ENCODE assay signal across 8 cellular contexts in the genomic region with DNA sequence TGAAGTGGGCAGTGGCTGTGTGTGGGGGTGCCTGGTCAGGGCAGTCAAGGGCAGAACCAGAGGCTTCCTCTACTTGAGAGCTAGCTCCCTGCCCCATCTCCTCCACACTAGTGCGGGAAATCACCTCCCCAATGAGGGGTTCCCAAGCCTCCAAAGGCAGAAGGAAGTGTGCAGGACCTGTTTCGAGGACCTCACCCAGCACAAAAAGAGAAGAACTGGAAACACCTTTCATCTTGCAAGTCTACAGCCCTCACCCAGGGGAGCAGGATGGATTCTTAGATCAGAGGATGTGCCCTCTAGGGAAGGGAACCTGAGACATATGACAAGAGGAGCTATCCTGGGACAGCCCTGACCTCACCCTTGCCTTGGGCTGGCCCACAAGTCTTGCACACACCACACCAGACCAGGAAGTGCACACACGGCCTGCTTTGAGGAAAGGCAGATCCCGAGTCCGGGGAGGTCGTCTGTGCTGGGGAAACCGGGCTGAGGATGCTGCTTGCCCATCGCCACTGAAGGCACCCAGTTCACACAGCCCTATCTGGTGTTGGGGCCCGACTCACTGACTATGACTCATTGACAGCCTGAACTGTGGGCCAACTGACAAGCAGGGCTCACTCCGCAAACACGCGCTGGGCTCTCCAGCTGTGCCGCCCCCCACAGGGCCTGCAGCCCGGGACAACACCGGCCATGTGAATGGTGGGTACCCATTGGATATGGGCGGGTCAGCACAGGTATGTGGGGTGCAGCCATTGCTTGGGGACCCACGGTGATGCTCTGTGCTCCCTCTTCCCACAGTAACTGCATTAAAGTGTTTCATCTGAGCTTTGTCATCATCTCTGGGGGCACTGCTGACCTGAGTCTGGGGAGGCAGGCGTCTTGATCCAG. TPM values are rescaled to one million over a fixed set of nuclear protein-coding genes. Genes with fewer than 3 reads are reported as not detected.
DNase-seq lines count a peak whose midpoint lies in the region; ATAC-seq, FAIRE-seq and TF ChIP-seq lines count a peak whose summit lies in the region.

No MANE protein-coding gene starts in this region.

- H3K27ac Mint-ChIP-seq in Caco-2 (ENCODE audit: unreplicated experiment): no peak overlapping the region
- H3K27ac Mint-ChIP-seq in activated T-helper 17 cell treated with anti-CD3 and anti-CD28 coated beads, Interleukin-2, amount 50 U/mL, for 72 hours: peak overlapping the region; percentile 79

- peaks cover 3% of the 10 kb centered on the region; the same call in 1 of the 2 replicates for H4K20me1 ChIP-seq in HepG2 (ENCODE audit: insufficient read depth, low read length)

- peak; percentile 80 for FAIRE-seq in HepG2 (lab: Jason Lieb, UNC)

- peaks cover 1% of the 10 kb centered on the region; the same call in 1 of the 2 replicates for H3K36me3 ChIP-seq in Caco-2 (ENCODE audit: control insufficient read depth, insufficient read depth, low read length)
- H3K36me3 ChIP-seq in NT2/D1 (ENCODE audit: insufficient read depth, insufficient read length, low read length): peaks cover 3% of the 10 kb centered on the region
- H3K36me3 ChIP-seq in HepG2 (replicated peaks in 1 of 2; ENCODE audit: control insufficient read depth in 1 of 2, insufficient read depth in 2 of 2, low read length in 2 of 2): peaks cover 0 to 4% of the 10 kb centered on the region in 2 experiments; a peak in 3 of 5 replicates

- no peaks in the 10 kb centered on the region for H3K27me3 Mint-ChIP-seq in Caco-2 (ENCODE audit: insufficient read depth, unreplicated experiment)
- H3K27me3 Mint-ChIP-seq in activated T-helper 17 cell treated with anti-CD3 and anti-CD28 coated beads, Interleukin-2, amount 50 U/mL, for 72 hours: no peaks in the 10 kb centered on the region

- WGBS in HepG2 (ENCODE audit: low lambda C conversion rate): 26% methylated on average over 17 of the region's 18 CpGs

- peaks cover 44% of the 10 kb centered on the region for H3K36me3 Mint-ChIP-seq in Caco-2 (ENCODE audit: insufficient read depth, unreplicated experiment)
- H3K36me3 Mint-ChIP-seq in activated T-helper 17 cell treated with anti-CD3 and anti-CD28 coated beads, Interleukin-2, amount 50 U/mL, for 72 hours (ENCODE audit: low read depth): peaks cover 58% of the 10 kb centered on the region

- H3K4me3 Mint-ChIP-seq in Caco-2 (ENCODE audit: unreplicated experiment): peak overlapping the region; percentile 90
- H3K4me3 Mint-ChIP-seq in activated T-helper 17 cell treated with anti-CD3 and anti-CD28 coated beads, Interleukin-2, amount 50 U/mL, for 72 hours: peak overlapping the region; percentile 82

- H3K9ac ChIP-seq in NT2/D1 (ENCODE audit: insufficient read length, low read depth) (peak overlapping the region; percentile 23), HepG2 (ENCODE audit: insufficient read depth, low read depth, low read length) (peak overlapping the region; percentile 71)

- peak; percentile 55 for ATAC-seq in activated T-helper 17 cell treated with anti-CD3 and anti-CD28 coated beads, Interleukin-2, amount 50 U/mL, for 72 hours (replicated peaks)
- ATAC-seq in HepG2 (peak; percentile 57), GM19467 (IDR thresholded peaks at IDR 0.05; ENCODE audit: unreplicated experiment) (no peak), GM18511 (IDR thresholded peaks at IDR 0.05; ENCODE audit: unreplicated experiment) (no peak)

- CTCF ChIA-PET in Caco-2 (lab: Charles Lee): interaction anchor here (0.5 to 1.5 kb wide), 4 partner anchors 61 to 439 kb away, joined by 3 to 6 read pairs (median 4); partner anchors contain the start of gene TCEA2
- CTCF ChIA-PET in HepG2 (lab: Yijun Ruan, JAX; ENCODE audit: low intra/inter-chr PET ratio, low total read pairs): interaction anchor here (1.3 kb wide), 1 partner anchor 68 kb away, joined by 5 read pairs; no protein-coding TSS in a partner anchor

- H3K4me1 ChIP-seq in Caco-2: peaks cover 36% of the 10 kb centered on the region
- peaks cover 30% of the 10 kb centered on the region for H3K4me1 ChIP-seq in NT2/D1 (ENCODE audit: insufficient read depth, insufficient read length)
- peaks cover 45% of the 10 kb centered on the region for H3K4me1 ChIP-seq in HepG2 (ENCODE audit: insufficient read depth, low read length)

- H3K9me3 Mint-ChIP-seq in Caco-2 (ENCODE audit: unreplicated experiment): no peaks in the 10 kb centered on the region
- no peaks in the 10 kb centered on the region for H3K9me3 Mint-ChIP-seq in activated T-helper 17 cell treated with anti-CD3 and anti-CD28 coated beads, Interleukin-2, amount 50 U/mL, for 72 hours

- peak overlapping the region; percentile 3 for H3K27ac ChIP-seq in HepG2 (ENCODE audit: extremely low read length, insufficient read depth, low read length)

- H3K4me2 ChIP-seq in HepG2 (ENCODE audit: low read depth, low read length): peak overlapping the region; percentile 99

- TF ChIP-seq CTCF in Caco-2 (IDR thresholded peaks at IDR 0.05; ENCODE audit: insufficient read depth in 1 of 2, low read depth in 1 of 2, low read length in 1 of 2, severe bottlenecking in 1 of 2, unreplicated experiment in 1 of 2): no peak
- TF ChIP-seq CTCF in HepG2 (CRISPR knock-in tag; IDR thresholded peaks at IDR 0.05): peak; percentile 65

- H3K79me2 ChIP-seq in HepG2 (ENCODE audit: insufficient read depth, low read length): peaks cover 15% of the 10 kb centered on the region

- H3K4me3 ChIP-seq in Caco-2 (ENCODE audit: low read depth, low read length) (no peak overlapping the region; the same call in 1 of the 2 replicates), NT2/D1 (ENCODE audit: insufficient read length, low read depth) (no peak overlapping the region), HepG2 (replicated peaks in 1 of 3; ENCODE audit: insufficient read depth in 1 of 3, low read depth in 2 of 3, low read length in 3 of 3) (peak overlapping the region in 2 of 3 experiments; percentile 82 to 99; a peak in 3 of 6 replicates)

- H2AFZ ChIP-seq in HepG2 (ENCODE audit: low read length): no peak overlapping the region

- H3K9me3 ChIP-seq in Caco-2 (no peaks in the 10 kb centered on the region), NT2/D1 (ENCODE audit: insufficient read depth, low read length) (no peaks in the 10 kb centered on the region), HepG2 (ENCODE audit: low read length) (no peaks in the 10 kb centered on the region)

- TF ChIP-seq EP300 in HepG2 (IDR thresholded peaks at IDR 0.05; ENCODE audit: low read depth in 2 of 2, low read length in 2 of 2) (no peak; a peak in 1 of 4 replicates), HepG2 (CRISPR knock-in tag; IDR thresholded peaks at IDR 0.05; ENCODE audit: borderline replicate concordance) (no peak; the same call in 1 of the 2 replicates)

- POLR2A ChIA-PET in Caco-2 (lab: Charles Lee): interaction anchor here (0.5 kb wide), 1 partner anchor 69 kb away, joined by 4 read pairs; no protein-coding TSS in a partner anchor
- POLR2A ChIA-PET in HepG2 (lab: Yijun Ruan, JAX): interaction anchor here (0.8 to 1.5 kb wide), 4 partner anchors 9 to 440 kb away, joined by 3 to 8 read pairs (median 4); partner anchors contain the start of genes TPD52L2 and UCKL1

- peaks cover 33% of the 10 kb centered on the region for H3K4me1 Mint-ChIP-seq in Caco-2 (ENCODE audit: low read depth, unreplicated experiment)
- H3K4me1 Mint-ChIP-seq in activated T-helper 17 cell treated with anti-CD3 and anti-CD28 coated beads, Interleukin-2, amount 50 U/mL, for 72 hours: peaks cover 46% of the 10 kb centered on the region

- peak; percentile 22; the same call in 1 of the 2 replicates for TF ChIP-seq RAD21 in HepG2 (CRISPR knock-in tag; IDR thresholded peaks at IDR 0.05)

- peak in 1 of 2 experiments; percentile 44; a peak in 1 of 4 replicates for TF ChIP-seq POLR2A in HepG2 (IDR thresholded peaks at IDR 0.05; ENCODE audit: insufficient read depth in 1 of 2, low read depth in 2 of 2, low read length in 2 of 2)

- DNase-seq in Caco-2: peak in 1 of 2 experiments; percentile 67
- no peak for DNase-seq in NT2/D1 (ENCODE audit: low read depth, low spot score)
- peak; percentile 87 for DNase-seq in HepG2 (ENCODE audit: low spot score)
- no peak for DNase-seq in H4 (ENCODE audit: low spot score)
- DNase-seq in NCI-H187 treated with DMSO at 0.1 percent for 48 hours (lab: John Stamatoyannopoulos, UW): no peak

- BruUV-seq in Caco-2 (replicated peaks; lab: Mats Ljungman, UMichigan) (no TSS peak), HepG2 (replicated peaks; lab: Mats Ljungman, UMichigan) (TSS peak; percentile 40)

- intact Hi-C loops in Caco-2 (cut with micrococcal nuclease; ENCODE audit: unreplicated experiment) (loop anchor here (1.0 to 10.0 kb wide), 3 partner anchors 68 to 193 kb away; no protein-coding TSS in a partner anchor), HepG2 (cut with micrococcal nuclease; ENCODE audit: unreplicated experiment) (no loop called here)

- in situ Hi-C loops in HepG2 (cut with HindIII; ENCODE audit: extremely low pct_ligation_motif_present, low pct_unique_long_range_greater_than_20kb): loop anchor here (5.0 kb wide), 1 partner anchor 80 kb away; no protein-coding TSS in a partner anchor

- H3K27me3 ChIP-seq in Caco-2 (replicated peaks; ENCODE audit: control insufficient read depth, insufficient read depth, low read length) (no peaks in the 10 kb centered on the region), NT2/D1 (ENCODE audit: insufficient read depth, insufficient read length) (peaks cover 34% of the 10 kb centered on the region), HepG2 (ENCODE audit: control insufficient read depth in 1 of 2, insufficient read depth in 2 of 2, low read length in 2 of 2) (no peaks in the 10 kb centered on the region; a peak in 1 of 5 replicates)

RNA-seq across cellular contexts. Expression of gene SAMD10, which starts 1.8 kb away (rescaled TPM):
- total RNA-seq in Caco-2 (2022) (13.4 and 13.6 TPM in 2 replicates), HepG2 (2016; rRNA removed; fragmentation: Illumina TruSeq; extraction: Trizol) (5.1 and 6.1 TPM in 2 replicates)
- 10 to 100 TPM; 21.4 to 32.7 TPM for total RNA-seq in activated T-helper 17 cell treated with anti-CD3 and anti-CD28 coated beads, Interleukin-2, amount 50 U/mL, for 72 hours
- 3.8 and 3.9 TPM in 2 replicates for total RNA-seq in HepG2 (2016; cell fraction: cytosol; rRNA removed; fragmentation: Illumina TruSeq; extraction: Trizol; ENCODE audit: low read depth)
- total RNA-seq in HepG2 (2016; cell fraction: insoluble cytoplasmic fraction; rRNA removed; fragmentation: Illumina TruSeq; extraction: Trizol): 4.7 and 6.8 TPM in 2 replicates
- total RNA-seq in HepG2 (2016; cell fraction: membrane; rRNA removed; fragmentation: Illumina TruSeq; extraction: Trizol): 7.9 and 9.1 TPM in 2 replicates
- 5.9 and 6.0 TPM in 2 replicates for total RNA-seq in HepG2 (2016; cell fraction: nucleus; rRNA removed; fragmentation: Illumina TruSeq; extraction: Trizol)
- 11.0 and 11.8 TPM in 2 replicates for polyA plus RNA-seq in HepG2 (2011; rRNA removed)
- polyA plus RNA-seq in HepG2 (2011; cell fraction: cytosol; rRNA removed): 5.2 and 8.8 TPM in 2 replicates
- polyA plus RNA-seq in HepG2 (2011; cell fraction: nucleus; rRNA removed): 51.4 and 63.7 TPM in 2 replicates
- polyA plus RNA-seq in HepG2 (2012): 6.2 and 8.9 TPM in 2 replicates
- 8.7 and 9.1 TPM in 2 replicates for polyA plus RNA-seq in HepG2 (2016; cell fraction: cytosol; fragmentation: Illumina TruSeq; extraction: Trizol; ENCODE audit: low read depth)
- polyA plus RNA-seq in HepG2 (2016; cell fraction: insoluble cytoplasmic fraction; fragmentation: Illumina TruSeq; extraction: Trizol; ENCODE audit: low read depth): 8.4 and 12.7 TPM in 2 replicates
- 15.2 and 15.4 TPM in 2 replicates for polyA plus RNA-seq in HepG2 (2016; cell fraction: membrane; fragmentation: Illumina TruSeq; extraction: Trizol; ENCODE audit: low read depth)
- 20.5 and 24.8 TPM in 2 replicates for polyA plus RNA-seq in HepG2 (2016; cell fraction: nucleus; fragmentation: Illumina TruSeq; extraction: Trizol; ENCODE audit: insufficient read depth, low read depth)
- polyA minus RNA-seq in HepG2 (2011; rRNA and poly(A)+ RNA removed; ENCODE audit: low replicate concordance): 3.7 and 5.9 TPM in 2 replicates
- polyA minus RNA-seq in HepG2 (2011; cell fraction: cytosol; rRNA and poly(A)+ RNA removed): 4.8 and 6.0 TPM in 2 replicates
- 3.3 and 4.0 TPM in 2 replicates for polyA minus RNA-seq in HepG2 (2011; cell fraction: nucleus; rRNA and poly(A)+ RNA removed)
- total RNA-seq in H4 (2014; rRNA removed; shearing (Covaris generic)): not detected in 2 replicates

RNA-seq across cellular contexts. Expression of gene PRPF6, which starts 3.3 kb away (rescaled TPM):
- total RNA-seq in Caco-2 (2022) (176 and 181 TPM in 2 replicates), HepG2 (2016; rRNA removed; fragmentation: Illumina TruSeq; extraction: Trizol) (101 and 127 TPM in 2 replicates)
- 10 to 100 TPM; 88.5 to 97.4 TPM for total RNA-seq in activated T-helper 17 cell treated with anti-CD3 and anti-CD28 coated beads, Interleukin-2, amount 50 U/mL, for 72 hours
- total RNA-seq in HepG2 (2016; cell fraction: cytosol; rRNA removed; fragmentation: Illumina TruSeq; extraction: Trizol; ENCODE audit: low read depth): 28.1 and 30.5 TPM in 2 replicates
- 101 and 116 TPM in 2 replicates for total RNA-seq in HepG2 (2016; cell fraction: insoluble cytoplasmic fraction; rRNA removed; fragmentation: Illumina TruSeq; extraction: Trizol)
- 51.1 and 54.9 TPM in 2 replicates for total RNA-seq in HepG2 (2016; cell fraction: membrane; rRNA removed; fragmentation: Illumina TruSeq; extraction: Trizol)
- 68.1 and 77.4 TPM in 2 replicates for total RNA-seq in HepG2 (2016; cell fraction: nucleus; rRNA removed; fragmentation: Illumina TruSeq; extraction: Trizol)
- 63.7 and 65.3 TPM in 2 replicates for polyA plus RNA-seq in HepG2 (2011; rRNA removed)
- 58.9 and 67.6 TPM in 2 replicates for polyA plus RNA-seq in HepG2 (2011; cell fraction: cytosol; rRNA removed)
- polyA plus RNA-seq in HepG2 (2011; cell fraction: nucleus; rRNA removed): 82.2 and 84.5 TPM in 2 replicates
- 79.5 and 80.7 TPM in 2 replicates for polyA plus RNA-seq in HepG2 (2012)
- polyA plus RNA-seq in HepG2 (2016; cell fraction: cytosol; fragmentation: Illumina TruSeq; extraction: Trizol; ENCODE audit: low read depth): 41.2 and 42.1 TPM in 2 replicates
- polyA plus RNA-seq in HepG2 (2016; cell fraction: insoluble cytoplasmic fraction; fragmentation: Illumina TruSeq; extraction: Trizol; ENCODE audit: low read depth): 130 and 149 TPM in 2 replicates
- 56.1 and 60.4 TPM in 2 replicates for polyA plus RNA-seq in HepG2 (2016; cell fraction: membrane; fragmentation: Illumina TruSeq; extraction: Trizol; ENCODE audit: low read depth)
- polyA plus RNA-seq in HepG2 (2016; cell fraction: nucleus; fragmentation: Illumina TruSeq; extraction: Trizol; ENCODE audit: insufficient read depth, low read depth): 122 TPM in 2 replicates
- polyA minus RNA-seq in HepG2 (2011; rRNA and poly(A)+ RNA removed; ENCODE audit: low replicate concordance): 50.1 and 75.7 TPM in 2 replicates
- polyA minus RNA-seq in HepG2 (2011; cell fraction: cytosol; rRNA and poly(A)+ RNA removed): 46.1 and 51.9 TPM in 2 replicates
- 44.4 and 50.5 TPM in 2 replicates for polyA minus RNA-seq in HepG2 (2011; cell fraction: nucleus; rRNA and poly(A)+ RNA removed)
- total RNA-seq in H4 (2014; rRNA removed; shearing (Covaris generic)): 35.9 and 36.5 TPM in 2 replicates

RNA-seq across cellular contexts. Expression of gene ZNF512B, which starts 7.9 kb away (rescaled TPM):
- total RNA-seq in Caco-2 (2022) (40.0 and 47.9 TPM in 2 replicates), HepG2 (2016; rRNA removed; fragmentation: Illumina TruSeq; extraction: Trizol) (22.0 and 30.6 TPM in 2 replicates)
- total RNA-seq in activated T-helper 17 cell treated with anti-CD3 and anti-CD28 coated beads, Interleukin-2, amount 50 U/mL, for 72 hours: 10 to 100 TPM; 13.9 to 21.3 TPM
- 2.9 and 3.3 TPM in 2 replicates for total RNA-seq in HepG2 (2016; cell fraction: cytosol; rRNA removed; fragmentation: Illumina TruSeq; extraction: Trizol; ENCODE audit: low read depth)
- 19.4 and 31.9 TPM in 2 replicates for total RNA-seq in HepG2 (2016; cell fraction: insoluble cytoplasmic fraction; rRNA removed; fragmentation: Illumina TruSeq; extraction: Trizol)
- 12.6 and 13.7 TPM in 2 replicates for total RNA-seq in HepG2 (2016; cell fraction: membrane; rRNA removed; fragmentation: Illumina TruSeq; extraction: Trizol)
- total RNA-seq in HepG2 (2016; cell fraction: nucleus; rRNA removed; fragmentation: Illumina TruSeq; extraction: Trizol): 28.0 and 32.8 TPM in 2 replicates
- 11.5 and 16.4 TPM in 2 replicates for polyA plus RNA-seq in HepG2 (2011; rRNA removed)
- 9.0 and 12.7 TPM in 2 replicates for polyA plus RNA-seq in HepG2 (2011; cell fraction: cytosol; rRNA removed)
- 106 and 141 TPM in 2 replicates for polyA plus RNA-seq in HepG2 (2011; cell fraction: nucleus; rRNA removed)
- 23.5 and 23.8 TPM in 2 replicates for polyA plus RNA-seq in HepG2 (2012)
- 2.1 and 2.2 TPM in 2 replicates for polyA plus RNA-seq in HepG2 (2016; cell fraction: cytosol; fragmentation: Illumina TruSeq; extraction: Trizol; ENCODE audit: low read depth)
- 23.5 and 28.8 TPM in 2 replicates for polyA plus RNA-seq in HepG2 (2016; cell fraction: insoluble cytoplasmic fraction; fragmentation: Illumina TruSeq; extraction: Trizol; ENCODE audit: low read depth)
- polyA plus RNA-seq in HepG2 (2016; cell fraction: membrane; fragmentation: Illumina TruSeq; extraction: Trizol; ENCODE audit: low read depth): 8.1 and 9.6 TPM in 2 replicates
- polyA plus RNA-seq in HepG2 (2016; cell fraction: nucleus; fragmentation: Illumina TruSeq; extraction: Trizol; ENCODE audit: insufficient read depth, low read depth): 109 and 115 TPM in 2 replicates
- 5.2 and 21.4 TPM in 2 replicates for polyA minus RNA-seq in HepG2 (2011; rRNA and poly(A)+ RNA removed; ENCODE audit: low replicate concordance)
- polyA minus RNA-seq in HepG2 (2011; cell fraction: cytosol; rRNA and poly(A)+ RNA removed): 14.0 and 14.8 TPM in 2 replicates
- polyA minus RNA-seq in HepG2 (2011; cell fraction: nucleus; rRNA and poly(A)+ RNA removed): 13.6 and 13.9 TPM in 2 replicates
- 2.2 and 4.4 TPM in 2 replicates for total RNA-seq in H4 (2014; rRNA removed; shearing (Covaris generic))

RNA-seq across cellular contexts. Expression of gene UCKL1, which starts 21.4 kb away (rescaled TPM):
- total RNA-seq in Caco-2 (2022): 101 and 113 TPM in 2 replicates
- 10 to 100 TPM; 27.5 to 36.2 TPM for total RNA-seq in activated T-helper 17 cell treated with anti-CD3 and anti-CD28 coated beads, Interleukin-2, amount 50 U/mL, for 72 hours
- 48.0 and 50.2 TPM in 2 replicates for total RNA-seq in HepG2 (2016; rRNA removed; fragmentation: Illumina TruSeq; extraction: Trizol)
- total RNA-seq in HepG2 (2016; cell fraction: cytosol; rRNA removed; fragmentation: Illumina TruSeq; extraction: Trizol; ENCODE audit: low read depth): 15.0 and 16.7 TPM in 2 replicates
- 43.5 and 50.1 TPM in 2 replicates for total RNA-seq in HepG2 (2016; cell fraction: insoluble cytoplasmic fraction; rRNA removed; fragmentation: Illumina TruSeq; extraction: Trizol)
- 24.1 and 25.5 TPM in 2 replicates for total RNA-seq in HepG2 (2016; cell fraction: membrane; rRNA removed; fragmentation: Illumina TruSeq; extraction: Trizol)
- 48.6 and 53.0 TPM in 2 replicates for total RNA-seq in HepG2 (2016; cell fraction: nucleus; rRNA removed; fragmentation: Illumina TruSeq; extraction: Trizol)
- polyA plus RNA-seq in HepG2 (2011; rRNA removed): 126 and 168 TPM in 2 replicates
- polyA plus RNA-seq in HepG2 (2011; cell fraction: cytosol; rRNA removed): 98.0 and 129 TPM in 2 replicates
- 680 and 852 TPM in 2 replicates for polyA plus RNA-seq in HepG2 (2011; cell fraction: nucleus; rRNA removed)
- 77.7 and 89.9 TPM in 2 replicates for polyA plus RNA-seq in HepG2 (2012)
- 10.6 and 11.6 TPM in 2 replicates for polyA plus RNA-seq in HepG2 (2016; cell fraction: cytosol; fragmentation: Illumina TruSeq; extraction: Trizol; ENCODE audit: low read depth)
- 45.9 and 52.5 TPM in 2 replicates for polyA plus RNA-seq in HepG2 (2016; cell fraction: insoluble cytoplasmic fraction; fragmentation: Illumina TruSeq; extraction: Trizol; ENCODE audit: low read depth)
- polyA plus RNA-seq in HepG2 (2016; cell fraction: membrane; fragmentation: Illumina TruSeq; extraction: Trizol; ENCODE audit: low read depth): 15.4 and 15.7 TPM in 2 replicates
- 207 and 220 TPM in 2 replicates for polyA plus RNA-seq in HepG2 (2016; cell fraction: nucleus; fragmentation: Illumina TruSeq; extraction: Trizol; ENCODE audit: insufficient read depth, low read depth)
- polyA minus RNA-seq in HepG2 (2011; rRNA and poly(A)+ RNA removed; ENCODE audit: low replicate concordance): 43.6 and 139 TPM in 2 replicates
- 37.0 and 42.5 TPM in 2 replicates for polyA minus RNA-seq in HepG2 (2011; cell fraction: cytosol; rRNA and poly(A)+ RNA removed)
- polyA minus RNA-seq in HepG2 (2011; cell fraction: nucleus; rRNA and poly(A)+ RNA removed): 80.1 and 85.5 TPM in 2 replicates
- 14.1 and 16.1 TPM in 2 replicates for total RNA-seq in H4 (2014; rRNA removed; shearing (Covaris generic))

RNA-seq across cellular contexts. Expression of gene C20orf204, which starts 58.3 kb away (rescaled TPM):
- total RNA-seq in Caco-2 (2022) (3.2 and 3.3 TPM in 2 replicates), HepG2 (2016; rRNA removed; fragmentation: Illumina TruSeq; extraction: Trizol) (36.8 and 80.0 TPM in 2 replicates)
- 10 to 100 TPM; 12.8 to 21.5 TPM for total RNA-seq in activated T-helper 17 cell treated with anti-CD3 and anti-CD28 coated beads, Interleukin-2, amount 50 U/mL, for 72 hours
- 48.6 and 61.3 TPM in 2 replicates for total RNA-seq in HepG2 (2016; cell fraction: cytosol; rRNA removed; fragmentation: Illumina TruSeq; extraction: Trizol; ENCODE audit: low read depth)
- total RNA-seq in HepG2 (2016; cell fraction: insoluble cytoplasmic fraction; rRNA removed; fragmentation: Illumina TruSeq; extraction: Trizol): 39.0 and 80.0 TPM in 2 replicates
- 57.5 and 77.5 TPM in 2 replicates for total RNA-seq in HepG2 (2016; cell fraction: membrane; rRNA removed; fragmentation: Illumina TruSeq; extraction: Trizol)
- 68.2 and 72.7 TPM in 2 replicates for total RNA-seq in HepG2 (2016; cell fraction: nucleus; rRNA removed; fragmentation: Illumina TruSeq; extraction: Trizol)
- polyA plus RNA-seq in HepG2 (2011; rRNA removed): 22.1 and 27.2 TPM in 2 replicates
- 22.8 and 58.2 TPM in 2 replicates for polyA plus RNA-seq in HepG2 (2011; cell fraction: cytosol; rRNA removed)
- polyA plus RNA-seq in HepG2 (2011; cell fraction: nucleus; rRNA removed): 143 and 193 TPM in 2 replicates
- 13.4 and 16.2 TPM in 2 replicates for polyA plus RNA-seq in HepG2 (2012)
- 59.0 and 74.0 TPM in 2 replicates for polyA plus RNA-seq in HepG2 (2016; cell fraction: cytosol; fragmentation: Illumina TruSeq; extraction: Trizol; ENCODE audit: low read depth)
- 48.7 and 49.5 TPM in 2 replicates for polyA plus RNA-seq in HepG2 (2016; cell fraction: insoluble cytoplasmic fraction; fragmentation: Illumina TruSeq; extraction: Trizol; ENCODE audit: low read depth)
- polyA plus RNA-seq in HepG2 (2016; cell fraction: membrane; fragmentation: Illumina TruSeq; extraction: Trizol; ENCODE audit: low read depth): 58.9 and 64.4 TPM in 2 replicates
- polyA plus RNA-seq in HepG2 (2016; cell fraction: nucleus; fragmentation: Illumina TruSeq; extraction: Trizol; ENCODE audit: insufficient read depth, low read depth): 152 and 164 TPM in 2 replicates
- 1.8 and 19.7 TPM in 2 replicates for polyA minus RNA-seq in HepG2 (2011; rRNA and poly(A)+ RNA removed; ENCODE audit: low replicate concordance)
- polyA minus RNA-seq in HepG2 (2011; cell fraction: cytosol; rRNA and poly(A)+ RNA removed): 15.0 and 21.9 TPM in 2 replicates
- polyA minus RNA-seq in HepG2 (2011; cell fraction: nucleus; rRNA and poly(A)+ RNA removed): 21.8 and 31.2 TPM in 2 replicates
- 0.08 TPM in 1 of 2 replicates, not detected in the other for total RNA-seq in H4 (2014; rRNA removed; shearing (Covaris generic))

Comparison
In these comparisons a context has a peak if more than half of its experiments do, and no peak if none do; other contexts are left out.
1. H3K4me3 ChIP-seq: peak in HepG2 (2 of 3); none in Caco-2 (single experiment) and NT2/D1 (single experiment).
2. ATAC-seq: peak in activated T-helper 17 cell treated with anti-CD3 and anti-CD28 coated beads, Interleukin-2, amount 50 U/mL, for 72 hours (single experiment) and HepG2 (single experiment); none in GM19467 (single experiment) and GM18511 (single experiment).